Comparison of ENCODE assay signal across 16 cellular contexts in the genomic region with DNA sequence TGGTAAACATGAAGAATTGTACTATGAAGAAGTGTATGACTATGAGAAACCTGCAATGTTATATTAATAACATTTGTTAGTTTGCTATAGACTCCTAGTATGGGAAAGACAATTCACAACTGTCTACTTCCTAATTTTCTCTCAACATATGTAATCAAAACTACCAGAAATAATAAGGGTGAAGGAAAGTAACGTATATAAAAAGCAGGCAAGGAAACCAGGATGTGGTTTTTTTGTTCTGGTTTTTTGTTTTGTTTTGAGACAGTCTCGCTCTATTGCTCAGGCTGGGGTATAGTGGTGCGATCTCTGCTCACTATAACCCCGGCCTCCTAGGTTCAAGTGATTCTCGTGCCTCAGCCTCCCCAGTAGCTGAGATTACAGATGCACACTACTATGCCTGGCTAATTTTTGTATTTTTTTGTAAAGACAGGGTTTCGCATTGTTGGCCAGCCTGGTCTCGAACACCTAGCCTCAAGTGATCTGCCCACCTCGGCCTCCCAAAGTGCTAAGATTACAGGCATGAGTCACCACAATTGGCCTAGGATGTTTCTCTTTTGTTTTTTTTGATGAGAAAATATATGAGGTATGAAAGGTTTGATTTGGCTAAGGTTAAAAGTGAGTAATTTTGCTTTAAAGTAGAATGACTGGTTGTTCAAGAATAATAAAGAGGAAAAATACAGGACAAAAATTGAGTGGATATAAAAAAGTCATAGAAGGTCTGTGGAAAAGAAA.
DNase-seq lines count a peak whose midpoint lies in the region; ATAC-seq and TF ChIP-seq lines count a peak whose summit lies in the region.
"Had no signal": no experiment of that assay in that cellular context is flagged by ENCODE, and none has a peak within 500 bp of the region (broad histone marks: within the 10 kb centered on the region; RNA-seq: fewer than 3 reads in every experiment).

No MANE protein-coding gene starts in this region.

- TF ChIP-seq CTCF in GM13976 (IDR thresholded peaks at IDR 0.05; ENCODE audit: borderline replicate concordance, control extremely low read depth, extremely low read depth, insufficient read depth, missing control alignments), result no peak

- intact Hi-C loops in posterior cingulate gyrus (cut with DNase I), result no loop called here

- DNase-seq in Daoy (ENCODE audit: low read depth) (peak; percentile 6), MV-4-11 (lab: John Stamatoyannopoulos, UW) (peak; percentile 92), G401 (ENCODE audit: low spot score) (no peak), HK-2 (ENCODE audit: unreplicated experiment) (no peak), posterior cingulate gyrus (no peak), GM13976 (ENCODE audit: low spot score) (no peak)
- DNase-seq: cortex of kidney, esophagus squamous epithelium, hypothalamus, IMR-90, NCI-H1417 treated with DMSO at 0.1 percent for 48 hours, sigmoid colon had no signal

- in situ Hi-C loops in G401 (cut with HindIII; ENCODE audit: low sequenced_read_pairs), result no loop called here
- in situ Hi-C loops in GM13976 (cut with MboI; ENCODE audit: low sequenced_read_pairs, unreplicated experiment), result no loop called here

- ATAC-seq in GM19035 (IDR thresholded peaks at IDR 0.05; ENCODE audit: unreplicated experiment) (peak; percentile 50), HG02884 (IDR thresholded peaks at IDR 0.05; ENCODE audit: unreplicated experiment) (peak; percentile 88)
- ATAC-seq: activated CD4-positive, CD25-positive, alpha-beta regulatory T cell treated with anti-CD3 and anti-CD28 coated beads, Interleukin-2, amount 50 U/mL, for 24 hours; natural killer cell treated with Interleukin-12 subunit alpha and Interleukin-12 subunit beta and Interleukin-15 and Interleukin-18, amount 100 ng/mL, for 72 hours had no signal

Comparison
In these comparisons a context has a peak if more than half of its experiments do, and no peak if none do; other contexts are left out.
1. DNase-seq: peak in Daoy (single experiment) and MV-4-11 (single experiment); none in G401 (single experiment), HK-2 (single experiment), posterior cingulate gyrus (0 of 10) and GM13976 (single experiment).